In genomic region chr2:241432824-241433448, GRCh38 we compare ENCODE assay signal across 22 cellular contexts.
DNase-seq lines count a peak whose midpoint lies in the region; ATAC-seq lines count a peak whose summit lies in the region.
"Had no signal": no experiment of that assay in that cellular context is flagged by ENCODE, and none has a peak within 500 bp of the region (broad histone marks: within the 10 kb centered on the region; RNA-seq: fewer than 3 reads in every experiment).

No MANE protein-coding gene starts in this region.

- DNase-seq in DMS53 treated with DMSO at 0.1 percent for 48 hours (lab: John Stamatoyannopoulos, UW; ENCODE audit: unreplicated experiment), result peak; percentile 63
- peak; percentile 33 for DNase-seq in NCI-H146 treated with DMSO at 0.1 percent for 48 hours (lab: John Stamatoyannopoulos, UW; ENCODE audit: unreplicated experiment)
- peak; percentile 83 for DNase-seq in NCI-H510A treated with DMSO at 0.1 percent for 48 hours (lab: John Stamatoyannopoulos, UW)
- DNase-seq in left lobe of liver (ENCODE audit: low spot score), result no peak
- no peak for DNase-seq in left cardiac atrium
- no peak for DNase-seq in A172 (ENCODE audit: low spot score)
- no peak for DNase-seq in ACHN
- DNase-seq: activated CD4-positive, alpha-beta T cell treated with anti-CD3 and anti-CD28 coated beads for 36 hours; activated CD8-positive, alpha-beta memory T cell treated with anti-CD3 and anti-CD28 coated beads for 24 hours; activated naive CD4-positive, alpha-beta T cell treated with anti-CD3 and anti-CD28 coated beads for 36 hours; activated T-cell treated with anti-CD3 and anti-CD28 coated beads, Interleukin-2, amount 50 U/mL, for 48 hours; amniotic stem cell; effector memory CD4-positive, alpha-beta T cell; EL; foreskin fibroblast; heart left ventricle; KBM-7; MG63; NCI-H2171; PC-3; SIG-M5; T-cell had no signal

- ATAC-seq in left lobe of liver, result peak; percentile 13
- ATAC-seq in left cardiac atrium, result no peak
- ATAC-seq: activated CD4-positive, alpha-beta T cell treated with anti-CD3 and anti-CD28 coated beads for 36 hours; heart left ventricle; PC-3; T-cell had no signal

- intact Hi-C loops in left cardiac atrium (cut with DNase I), result no loop called here

- in situ Hi-C loops in ACHN (cut with HindIII; ENCODE audit: low pct_ligation_motif_present, low pct_unique_long_range_greater_than_20kb, low sequenced_read_pairs), result no loop called here

Comparison
In these comparisons a context has a peak if more than half of its experiments do, and no peak if none do; other contexts are left out.
1. DNase-seq: peak in DMS53 treated with DMSO at 0.1 percent for 48 hours (single experiment), NCI-H146 treated with DMSO at 0.1 percent for 48 hours (single experiment) and NCI-H510A treated with DMSO at 0.1 percent for 48 hours (single experiment); none in left lobe of liver (single experiment), left cardiac atrium (single experiment), A172 (single experiment) and ACHN (single experiment).